ENCODE assay signal across 8 cellular contexts in genomic region chr5:140821375-140822280, GRCh38. TPM values are rescaled to one million over a fixed set of nuclear protein-coding genes. Genes with fewer than 3 reads are reported as not detected.
DNase-seq lines count a peak whose midpoint lies in the region; ATAC-seq, FAIRE-seq and TF ChIP-seq lines count a peak whose summit lies in the region.

PCDHA5 (plus strand) TSS chr5:140821613.

- H3K4me1 Mint-ChIP-seq in HFFc6 (ENCODE audit: low read depth) (no peaks in the 10 kb centered on the region), astrocyte (ENCODE audit: low read depth, unreplicated experiment) (no peaks in the 10 kb centered on the region), Calu3 (ENCODE audit: low read depth, unreplicated experiment) (no peaks in the 10 kb centered on the region)

- no peaks in the 10 kb centered on the region for H4K20me1 ChIP-seq in astrocyte (ENCODE audit: insufficient read depth, low read length)

- TF ChIP-seq CTCF in HFFc6 (IDR thresholded peaks at IDR 0.05) (peak; percentile 72), astrocyte (IDR thresholded peaks at IDR 0.05; ENCODE audit: insufficient read depth, low read depth, low read length) (peak; percentile 31), lower leg skin (IDR thresholded peaks at IDR 0.05) (no peak), Calu3 (IDR thresholded peaks at IDR 0.05; ENCODE audit: unreplicated experiment) (no peak)

- no peak for ATAC-seq in GM19324 (IDR thresholded peaks at IDR 0.05; ENCODE audit: low FRiP score, unreplicated experiment)

- H3K9ac ChIP-seq in astrocyte (ENCODE audit: low read length) = no peak within 1 kb of the TSS

- H3K27me3 ChIP-seq in astrocyte (ENCODE audit: insufficient read depth, low read length) = no peaks in the 10 kb centered on the region

- H3K79me2 ChIP-seq in astrocyte (ENCODE audit: insufficient read depth, low read length) = no peaks in the 10 kb centered on the region

- CTCF ChIA-PET in Calu3 (lab: Charles Lee) = no interaction called here

- intact Hi-C loops in lower leg skin (cut with DNase I; ENCODE audit: low total_unique reads) (no loop called here), Calu3 (cut with micrococcal nuclease; ENCODE audit: unreplicated experiment) (no loop called here)

- H3K27me3 Mint-ChIP-seq in HFFc6 (ENCODE audit: insufficient read depth) (peaks cover 1% of the 10 kb centered on the region; the same call in 1 of the 2 replicates), astrocyte (ENCODE audit: low read depth, unreplicated experiment) (no peaks in the 10 kb centered on the region), Calu3 (ENCODE audit: unreplicated experiment) (no peaks in the 10 kb centered on the region)

- H3K27ac Mint-ChIP-seq in HFFc6 = no peak within 1 kb of the TSS
- H3K27ac Mint-ChIP-seq in astrocyte (ENCODE audit: unreplicated experiment) = no peak within 1 kb of the TSS
- no peak within 1 kb of the TSS for H3K27ac Mint-ChIP-seq in Calu3 (ENCODE audit: unreplicated experiment)

- TF ChIP-seq POLR2A in lower leg skin (IDR thresholded peaks at IDR 0.05) = no peak

- H3K4me2 ChIP-seq in astrocyte (ENCODE audit: low read length) = no peak within 1 kb of the TSS

- H3K4me3 Mint-ChIP-seq in HFFc6 = no peak within 1 kb of the TSS
- H3K4me3 Mint-ChIP-seq in astrocyte (ENCODE audit: unreplicated experiment) = peak within 1 kb of the TSS; percentile 69
- no peak within 1 kb of the TSS for H3K4me3 Mint-ChIP-seq in Calu3 (ENCODE audit: low read depth, unreplicated experiment)

- no peak within 1 kb of the TSS for H3K27ac ChIP-seq in astrocyte (ENCODE audit: low read depth, low read length)

- peak; percentile 56 for DNase-seq in COR-L47 (lab: John Stamatoyannopoulos, UW)
- DNase-seq in HFFc6 = no peak
- DNase-seq in astrocyte (ENCODE audit: low read depth) = no peak
- no peak for DNase-seq in lower leg skin (ENCODE audit: low spot score in 2 of 2)
- no peak for DNase-seq in Calu3
- DNase-seq in NCI-H1694 (lab: John Stamatoyannopoulos, UW) = no peak

- H3K36me3 ChIP-seq in astrocyte (ENCODE audit: insufficient read depth, low read length) = no peaks in the 10 kb centered on the region

- no peaks in the 10 kb centered on the region for H3K4me1 ChIP-seq in astrocyte (ENCODE audit: insufficient read depth, low read length)

- peaks cover 12% of the 10 kb centered on the region for H3K9me3 Mint-ChIP-seq in HFFc6
- H3K9me3 Mint-ChIP-seq in astrocyte (ENCODE audit: unreplicated experiment) = no peaks in the 10 kb centered on the region
- H3K9me3 Mint-ChIP-seq in Calu3 (ENCODE audit: low read depth, unreplicated experiment) = peaks cover 7% of the 10 kb centered on the region

- H3K36me3 Mint-ChIP-seq in HFFc6 (ENCODE audit: low read depth) (peaks cover 7% of the 10 kb centered on the region; the same call in 1 of the 2 replicates), astrocyte (ENCODE audit: low read depth, unreplicated experiment) (peaks cover 8% of the 10 kb centered on the region), Calu3 (ENCODE audit: insufficient read depth, unreplicated experiment) (no peaks in the 10 kb centered on the region)

- WGBS in lower leg skin, 2 donors = 33 to 35% methylated on average over 39 of the region's 39 CpGs

- H3K4me3 ChIP-seq in astrocyte (ENCODE audit: insufficient read depth, low read depth, low read length) (no peak within 1 kb of the TSS), lower leg skin (ENCODE audit: low read depth, poor library complexity, severe bottlenecking) (no peak within 1 kb of the TSS)

- no TSS peak for BruUV-seq in Calu3 (replicated peaks; lab: Mats Ljungman, UMichigan)

- no peak within 1 kb of the TSS for H2AFZ ChIP-seq in astrocyte (ENCODE audit: low read depth, low read length)

- H3K9me3 ChIP-seq in astrocyte (ENCODE audit: insufficient read depth, low read depth, low read length) = peaks cover 9% of the 10 kb centered on the region

- FAIRE-seq in astrocyte (lab: Jason Lieb, UNC) = no peak
- peak; percentile 53 for FAIRE-seq in islet of Langerhans (lab: Jason Lieb, UNC)

RNA-seq across cellular contexts. Expression of gene PCDHA5, which starts in this region (rescaled TPM):
- not detected for total RNA-seq in HFFc6 (2021; fragmentation: NEBNext Ultra II Directional; extraction: Animal tissue kit (Norgen Biotek cat#: 25700))
- total RNA-seq in astrocyte (1.0 and 1.7 TPM in 2 replicates), lower leg skin (under 1 TPM in 3 of 4 donors, not detected in 1; 0.05 to 0.19 (median 0.10) TPM), Calu3 (2022) (0.81 and 1.5 TPM in 2 replicates)

Comparison
In these comparisons a context has a peak if more than half of its experiments do, and no peak if none do; other contexts are left out.
1. CTCF ChIP-seq: peak in HFFc6 (single experiment) and astrocyte (single experiment); none in lower leg skin (0 of 3) and Calu3 (single experiment).